ENCODE assay signal across 18 cellular contexts in genomic region chr6:49001856-49002255, GRCh38.
A peak's percentile ranks its signal among the peaks of the same experiment; 100 is the strongest.
DNase-seq lines count a peak whose midpoint lies in the region; ATAC-seq and TF ChIP-seq lines count a peak whose summit lies in the region.
"Had no signal": no experiment of that assay in that cellular context is flagged by ENCODE, and none has a peak within 500 bp of the region (broad histone marks: within the 10 kb centered on the region; RNA-seq: fewer than 3 reads in every experiment).

No MANE protein-coding gene starts in this region.

- CTCF ChIA-PET in PC-3 (lab: Charles Lee) = no interaction called here
- CTCF ChIA-PET in naive thymus-derived CD4-positive, alpha-beta T cell (lab: Charles Lee) = no interaction called here

- H3K27ac ChIP-seq in PC-3 (ENCODE audit: low read length) (peak overlapping the region; percentile 32; the same call in 1 of the 2 replicates), fibroblast of lung (ENCODE audit: insufficient read depth, low read length) (no peak overlapping the region), gastroesophageal sphincter (no peak overlapping the region)
- H3K27ac ChIP-seq in naive thymus-derived CD4-positive, alpha-beta T cell (ENCODE audit: low read depth, low read length) = no peak overlapping the region
- H3K27ac ChIP-seq: C4-2B, prostate gland had no signal

- TF ChIP-seq CTCF in PC-3 (conservative IDR thresholded peaks at IDR 0.05; ENCODE audit: low read depth, low read length) (no peak), fibroblast of lung (conservative IDR thresholded peaks at IDR 0.05 in 1 of 2, IDR thresholded peaks at IDR 0.05 in 1 of 2; ENCODE audit: low read depth in 1 of 2, low read length in 2 of 2) (no peak), gastroesophageal sphincter (IDR thresholded peaks at IDR 0.05) (no peak)

- intact Hi-C loops in PC-3 (cut with micrococcal nuclease) = loop anchor here (1.0 kb wide), 1 partner anchor 175 kb away; no protein-coding TSS in a partner anchor
- intact Hi-C loops in naive thymus-derived CD4-positive, alpha-beta T cell (cut with micrococcal nuclease) = no loop called here

- POLR2A ChIA-PET in PC-3 (lab: Charles Lee; ENCODE audit: unreplicated experiment) = no interaction called here
- POLR2A ChIA-PET in naive thymus-derived CD4-positive, alpha-beta T cell (lab: Charles Lee) = no interaction called here

- no peak overlapping the region for H3K4me3 Mint-ChIP-seq in naive thymus-derived CD4-positive, alpha-beta T cell
- H3K4me3 Mint-ChIP-seq: activated CD4-positive, alpha-beta T cell treated with anti-CD3 and anti-CD28 coated beads for 36 hours; activated naive CD8-positive, alpha-beta T cell; central memory CD8-positive, alpha-beta T cell; T-helper 17 cell had no signal

- H3K9ac ChIP-seq in PC-3 (ENCODE audit: low read length) = no peak overlapping the region
- H3K9ac ChIP-seq in fibroblast of lung (ENCODE audit: insufficient read depth, low read length) = no peak overlapping the region

- H3K36me3 Mint-ChIP-seq in naive thymus-derived CD4-positive, alpha-beta T cell = no peaks in the 10 kb centered on the region
- H3K36me3 Mint-ChIP-seq: activated naive CD8-positive, alpha-beta T cell had no signal

- peaks cover 12% of the 10 kb centered on the region for H3K4me1 ChIP-seq in PC-3 (ENCODE audit: insufficient read depth, low read length)
- H3K4me1 ChIP-seq in fibroblast of lung (ENCODE audit: control insufficient read depth, extremely low read depth, insufficient read depth, low read length) = no peaks in the 10 kb centered on the region
- peaks cover 0 to 16% (median 3%) of the 10 kb centered on the region in 3 donors for H3K4me1 ChIP-seq in gastroesophageal sphincter
- no peaks in the 10 kb centered on the region for H3K4me1 ChIP-seq in naive thymus-derived CD4-positive, alpha-beta T cell (ENCODE audit: control insufficient read depth in 2 of 2, insufficient read depth in 2 of 2, low read length in 2 of 2)
- H3K4me1 ChIP-seq: prostate gland had no signal

- peaks cover 0 to 5% (median 0%) of the 10 kb centered on the region in 11 donors for H3K9me3 Mint-ChIP-seq in naive thymus-derived CD4-positive, alpha-beta T cell

- H3K79me2 ChIP-seq in PC-3 (ENCODE audit: low read length) = no peaks in the 10 kb centered on the region
- no peaks in the 10 kb centered on the region for H3K79me2 ChIP-seq in fibroblast of lung (ENCODE audit: control insufficient read depth, insufficient read depth, low read length)

- TF ChIP-seq EP300 in gastroesophageal sphincter (IDR thresholded peaks at IDR 0.05) = no peak

- no peaks in the 10 kb centered on the region for H3K9me2 ChIP-seq in PC-3 (replicated peaks; ENCODE audit: low read length)

- no peak for TF ChIP-seq POLR2A in gastroesophageal sphincter (IDR thresholded peaks at IDR 0.05)

- peak overlapping the region; percentile 13; the same call in 1 of the 2 replicates for H2AFZ ChIP-seq in PC-3 (ENCODE audit: low read length)
- no peak overlapping the region for H2AFZ ChIP-seq in fibroblast of lung (ENCODE audit: low read length)

- peak; percentile 8 for DNase-seq in GM04503 (ENCODE audit: low read depth)
- peak; percentile 67 for DNase-seq in PC-3
- peak; percentile 19 to 38 for DNase-seq in fibroblast of lung (ENCODE audit: low read depth in 2 of 2)
- DNase-seq in pons (ENCODE audit: low spot score) = peak; percentile 71
- DNase-seq in activated CD8-positive, alpha-beta memory T cell treated with anti-CD3 and anti-CD28 coated beads, Interleukin-2, amount 50 U/mL, for 48 hours = no peak
- no peak for DNase-seq in naive thymus-derived CD4-positive, alpha-beta T cell
- no peak for DNase-seq in kidney glomerular epithelial cell (lab: John Stamatoyannopoulos, UW)
- DNase-seq: activated CD4-positive, alpha-beta T cell treated with anti-CD3 and anti-CD28 coated beads for 36 hours; activated T-cell treated with anti-CD3 and anti-CD28 coated beads, Interleukin-2, amount 50 U/mL, for 1 hour; left cardiac atrium; NCI-H187; stimulated activated CD4-positive, alpha-beta T cell treated with anti-CD3 and anti-CD28 coated beads, Interleukin-15, amount 100 ng/mL, for 24 hours; T-helper 17 cell had no signal

- H4K20me1 ChIP-seq in PC-3 (ENCODE audit: low read length) (no peaks in the 10 kb centered on the region), fibroblast of lung (ENCODE audit: control insufficient read depth, extremely low read depth, insufficient read depth, low read length) (no peaks in the 10 kb centered on the region)

- H3K36me3 ChIP-seq in PC-3 (ENCODE audit: low read depth, low read length) = no peaks in the 10 kb centered on the region
- H3K36me3 ChIP-seq in fibroblast of lung (ENCODE audit: control insufficient read depth, insufficient read depth, low read length) = no peaks in the 10 kb centered on the region
- H3K36me3 ChIP-seq in gastroesophageal sphincter = no peaks in the 10 kb centered on the region
- H3K36me3 ChIP-seq in naive thymus-derived CD4-positive, alpha-beta T cell (ENCODE audit: control insufficient read depth in 2 of 3, insufficient read depth in 3 of 3, low read length in 3 of 3) = no peaks in the 10 kb centered on the region
- H3K36me3 ChIP-seq: prostate gland had no signal

- H3F3A ChIP-seq in PC-3 (ENCODE audit: low read length, unreplicated experiment) = no peaks in the 10 kb centered on the region

- no peak overlapping the region for H3K27ac Mint-ChIP-seq in naive thymus-derived CD4-positive, alpha-beta T cell
- H3K27ac Mint-ChIP-seq: activated CD4-positive, alpha-beta T cell treated with anti-CD3 and anti-CD28 coated beads for 36 hours; activated naive CD8-positive, alpha-beta T cell; T-helper 17 cell had no signal

- H3K27me3 ChIP-seq in PC-3 (ENCODE audit: low read length) = no peaks in the 10 kb centered on the region
- H3K27me3 ChIP-seq in fibroblast of lung (ENCODE audit: control insufficient read depth, insufficient read depth, low read length) = no peaks in the 10 kb centered on the region
- H3K27me3 ChIP-seq in gastroesophageal sphincter = no peaks in the 10 kb centered on the region
- H3K27me3 ChIP-seq in naive thymus-derived CD4-positive, alpha-beta T cell (ENCODE audit: control insufficient read depth in 2 of 2, insufficient read depth in 2 of 2, low read length in 2 of 2) = no peaks in the 10 kb centered on the region

- no peaks in the 10 kb centered on the region for H3K27me3 Mint-ChIP-seq in naive thymus-derived CD4-positive, alpha-beta T cell
- H3K27me3 Mint-ChIP-seq: activated CD4-positive, alpha-beta T cell treated with anti-CD3 and anti-CD28 coated beads for 36 hours; activated naive CD8-positive, alpha-beta T cell; central memory CD8-positive, alpha-beta T cell; T-helper 17 cell had no signal

- ATAC-seq in PC-3 (peak; percentile 96), gastroesophageal sphincter (no peak)
- no peak for ATAC-seq in naive thymus-derived CD4-positive, alpha-beta T cell
- ATAC-seq: activated CD4-positive, alpha-beta T cell treated with anti-CD3 and anti-CD28 coated beads for 36 hours; T-helper 17 cell had no signal

- no TSS peak for BruUV-seq in PC-3 (replicated peaks; lab: Mats Ljungman, UMichigan)

- H3K4me2 ChIP-seq in PC-3 (ENCODE audit: low read length) = no peak overlapping the region
- no peak overlapping the region for H3K4me2 ChIP-seq in fibroblast of lung (ENCODE audit: extremely low read depth, insufficient read depth, low read length)

- H3K4me3 ChIP-seq in PC-3 (ENCODE audit: low read length) (no peak overlapping the region), fibroblast of lung (replicated peaks in 1 of 4; ENCODE audit: control extremely low read depth in 1 of 4, insufficient read depth in 1 of 4, low read depth in 3 of 4, low read length in 4 of 4) (no peak overlapping the region), gastroesophageal sphincter (no peak overlapping the region)
- H3K4me3 ChIP-seq in naive thymus-derived CD4-positive, alpha-beta T cell (ENCODE audit: low read length) = no peak overlapping the region
- H3K4me3 ChIP-seq: prostate gland had no signal

- H3K4me1 Mint-ChIP-seq in naive thymus-derived CD4-positive, alpha-beta T cell = peaks cover 0 to 2% (median 0%) of the 10 kb centered on the region in 7 donors
- H3K4me1 Mint-ChIP-seq: activated CD4-positive, alpha-beta T cell treated with anti-CD3 and anti-CD28 coated beads for 36 hours; central memory CD8-positive, alpha-beta T cell; T-helper 17 cell had no signal

- no peaks in the 10 kb centered on the region for H3K9me3 ChIP-seq in PC-3 (ENCODE audit: low read length)
- no peaks in the 10 kb centered on the region for H3K9me3 ChIP-seq in fibroblast of lung (ENCODE audit: control insufficient read depth, insufficient read depth, low read depth, low read length)
- H3K9me3 ChIP-seq in gastroesophageal sphincter = no peaks in the 10 kb centered on the region
- no peaks in the 10 kb centered on the region for H3K9me3 ChIP-seq in naive thymus-derived CD4-positive, alpha-beta T cell (ENCODE audit: control insufficient read depth in 2 of 3, low read length in 3 of 3)
- H3K9me3 ChIP-seq: prostate gland had no signal

Comparison
In these comparisons a context has a peak if more than half of its experiments do, and no peak if none do; other contexts are left out.
1. DNase-seq: peak in GM04503 (single experiment), PC-3 (single experiment), fibroblast of lung (2 of 2) and pons (single experiment); none in activated CD8-positive, alpha-beta memory T cell treated with anti-CD3 and anti-CD28 coated beads, Interleukin-2, amount 50 U/mL, for 48 hours (single experiment), naive thymus-derived CD4-positive, alpha-beta T cell (0 of 9) and kidney glomerular epithelial cell (single experiment).